In genomic region chr19:36524617-36525016, GRCh38 we compare ENCODE assay signal across 2 cellular contexts.
TF ChIP-seq lines count a peak whose summit lies in the region.

No MANE protein-coding gene starts in this region.

TF ChIP-seq in A549, 52 proteins besides CTCF, POLR2A, EP300 and RAD21:
- TF ChIP-seq FOSB (CRISPR knock-in tag; IDR thresholded peaks at IDR 0.05) (no peak), SMC3 (IDR thresholded peaks at IDR 0.05) (no peak), HOXB13 (CRISPR knock-in tag; IDR thresholded peaks at IDR 0.05; ENCODE audit: low read depth) (no peak), HMGXB4 (CRISPR knock-in tag; IDR thresholded peaks at IDR 0.05; ENCODE audit: borderline replicate concordance) (no peak), HDAC2 (IDR thresholded peaks at IDR 0.05) (no peak), ELK1 (IDR thresholded peaks at IDR 0.05; ENCODE audit: low read depth, low read length) (no peak), NR3C1 (IDR thresholded peaks at IDR 0.05) (no peak), ZFP36 (IDR thresholded peaks at IDR 0.05; ENCODE audit: borderline replicate concordance, partially characterized antibody) (no peak), RFX5 (IDR thresholded peaks at IDR 0.05) (no peak), ZSCAN20 (CRISPR knock-in tag; IDR thresholded peaks at IDR 0.05) (no peak), EHMT2 (IDR thresholded peaks at IDR 0.05; ENCODE audit: low read depth) (no peak), BHLHE40 (IDR thresholded peaks at IDR 0.05; ENCODE audit: low read depth, low read length) (no peak), USF2 (IDR thresholded peaks at IDR 0.05) (no peak), GATA3 (IDR thresholded peaks at IDR 0.05; ENCODE audit: borderline replicate concordance) (no peak), KDM5A (IDR thresholded peaks at IDR 0.05) (no peak)

TF ChIP-seq in IMR-90, 13 proteins besides CTCF, POLR2A, EP300 and RAD21:
- no peak for TF ChIP-seq USF2 (IDR thresholded peaks at IDR 0.05; ENCODE audit: low read depth, low read length)
- TF ChIP-seq CHD1 (IDR thresholded peaks at IDR 0.05; ENCODE audit: low read depth, low read length): no peak
- TF ChIP-seq MAZ (IDR thresholded peaks at IDR 0.05; ENCODE audit: borderline replicate concordance, low read depth, low read length): no peak
- no peak for TF ChIP-seq MXI1 (IDR thresholded peaks at IDR 0.05; ENCODE audit: borderline replicate concordance, low read depth, low read length)
- TF ChIP-seq CEBPB (IDR thresholded peaks at IDR 0.05; ENCODE audit: low read depth, low read length): no peak
- no peak for TF ChIP-seq ELK1 (IDR thresholded peaks at IDR 0.05; ENCODE audit: borderline replicate concordance, low read depth, low read length)
- no peak for TF ChIP-seq SMC3 (IDR thresholded peaks at IDR 0.05; ENCODE audit: low read depth, low read length)
- no peak for TF ChIP-seq MAFK (IDR thresholded peaks at IDR 0.05; ENCODE audit: low read depth, low read length)
- no peak for TF ChIP-seq BHLHE40 (IDR thresholded peaks at IDR 0.05; ENCODE audit: low read depth, low read length)
- TF ChIP-seq RFX5 (IDR thresholded peaks at IDR 0.05; ENCODE audit: low read depth, low read length): no peak
- no peak for TF ChIP-seq RCOR1 (IDR thresholded peaks at IDR 0.05; ENCODE audit: insufficient replicate concordance, low read length)
- TF ChIP-seq NFE2L2 (IDR thresholded peaks at IDR 0.05; ENCODE audit: low read depth, low read length): no peak
- no peak for TF ChIP-seq FOS (IDR thresholded peaks at IDR 0.05; ENCODE audit: low read depth, low read length)
TF ChIP-seq in IMR-90: peak in this region for 0.
